22 cellular contexts compared by ENCODE assay signal in the genomic region with DNA sequence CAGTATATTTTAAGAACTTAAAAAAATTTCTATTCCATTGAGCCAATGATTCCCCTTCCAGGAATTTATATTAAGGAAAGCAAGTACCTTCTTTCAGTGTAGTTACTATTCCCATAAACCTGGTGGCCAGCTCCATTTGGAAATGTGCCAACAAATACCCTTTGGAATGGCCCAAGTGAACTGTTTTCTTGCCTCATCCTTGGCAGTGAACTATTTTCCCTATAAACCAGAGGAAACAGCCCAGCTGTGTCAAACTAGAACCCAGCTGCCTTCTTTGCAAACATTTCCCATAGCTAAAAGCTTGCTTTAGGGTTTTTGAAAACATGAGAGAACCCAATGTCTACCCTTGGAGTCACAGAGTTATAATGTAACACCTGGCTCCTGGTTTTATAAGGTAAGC.
DNase-seq lines count a peak whose midpoint lies in the region; ATAC-seq and TF ChIP-seq lines count a peak whose summit lies in the region.
"Had no signal": no experiment of that assay in that cellular context is flagged by ENCODE, and none has a peak within 500 bp of the region (broad histone marks: within the 10 kb centered on the region; RNA-seq: fewer than 3 reads in every experiment).

No MANE protein-coding gene starts in this region.

- H3K27me3 ChIP-seq in smooth muscle cell (ENCODE audit: low read depth): no peaks in the 10 kb centered on the region
- H3K27me3 ChIP-seq in brain microvascular endothelial cell (replicated peaks): no peaks in the 10 kb centered on the region
- H3K27me3 ChIP-seq: heart left ventricle, left lung, testis, vagina had no signal

- peak overlapping the region; percentile 24 for H2AFZ ChIP-seq in smooth muscle cell (ENCODE audit: low read depth)

- H3K79me2 ChIP-seq in smooth muscle cell (ENCODE audit: low read depth): no peaks in the 10 kb centered on the region

- no peaks in the 10 kb centered on the region for H3K4me1 ChIP-seq in smooth muscle cell (ENCODE audit: low read depth)
- H3K4me1 ChIP-seq: left lung, testis had no signal

- intact Hi-C loops in Right ventricle myocardium inferior (cut with DNase I): no loop called here
- intact Hi-C loops in cardiac septum (cut with DNase I): no loop called here

- DNase-seq in Right ventricle myocardium inferior (ENCODE audit: missing footprints) (no peak), cardiac septum (ENCODE audit: low spot score) (no peak), NCI-H146 treated with DMSO at 0.1 percent for 48 hours (lab: John Stamatoyannopoulos, UW; ENCODE audit: unreplicated experiment) (peak; percentile 39), fibroblast of pulmonary artery (ENCODE audit: low read depth) (peak; percentile 9), smooth muscle cell (lab: John Stamatoyannopoulos, UW; ENCODE audit: unreplicated experiment) (no peak), brain microvascular endothelial cell (no peak)
- no peak for DNase-seq in activated CD4-positive, CD25-positive, alpha-beta regulatory T cell (lab: John Stamatoyannopoulos, UW)
- DNase-seq: activated CD8-positive, alpha-beta T cell treated with anti-CD3 and anti-CD28 coated beads, Interleukin-2, amount 10 ng/mL, durations not matched to agents 7 days and 5 days; activated naive CD4-positive, alpha-beta T cell; caudate nucleus; CD4-positive, alpha-beta T cell; heart left ventricle; left lung; NCI-H2029 treated with DMSO at 0.1 percent for 48 hours; NCI-H524; stimulated activated naive B cell treated with anti-CD40 and anti-IgM and Interleukin-4, amounts not matched to agents 10 μg/mL and 1 μg/mL and 100 μg/mL, for 72 hours; T-helper 9 cell; testis had no signal

- no peaks in the 10 kb centered on the region for H3K9me3 ChIP-seq in smooth muscle cell (replicated peaks; ENCODE audit: low read depth)
- H3K9me3 ChIP-seq: heart left ventricle, left lung, testis, vagina had no signal

- H3K27ac ChIP-seq in smooth muscle cell (ENCODE audit: low read depth) (no peak overlapping the region), brain microvascular endothelial cell (no peak overlapping the region)
- H3K27ac ChIP-seq: heart left ventricle, KMS-11, left lung, testis, vagina had no signal

- H3F3A ChIP-seq in smooth muscle cell (ENCODE audit: low read depth): no peaks in the 10 kb centered on the region

- no peaks in the 10 kb centered on the region for H4K20me1 ChIP-seq in smooth muscle cell (ENCODE audit: low read depth)

- H3K9ac ChIP-seq in smooth muscle cell (ENCODE audit: low read depth): no peak overlapping the region
- H3K9ac ChIP-seq: KMS-11 had no signal

- ATAC-seq in Right ventricle myocardium inferior (peak; percentile 39), GM21723 (IDR thresholded peaks at IDR 0.05; ENCODE audit: unreplicated experiment) (no peak)
- ATAC-seq: activated CD4-positive, CD25-positive, alpha-beta regulatory T cell treated with anti-CD3 and anti-CD28 coated beads, Interleukin-2, amount 50 U/mL, for 24 hours; activated CD8-positive, alpha-beta T cell treated with anti-CD3 and anti-CD28 coated beads, Interleukin-2, amount 10 ng/mL, durations not matched to agents 7 days and 5 days; left lung; stimulated activated naive B cell treated with anti-CD40 and anti-IgM and Interleukin-4, amounts not matched to agents 10 μg/mL and 1 μg/mL and 100 μg/mL, for 72 hours had no signal

- no peak for TF ChIP-seq CTCF in fibroblast of pulmonary artery (IDR thresholded peaks at IDR 0.05; ENCODE audit: low read length, missing control alignments)
- no peak for TF ChIP-seq CTCF in smooth muscle cell (IDR thresholded peaks at IDR 0.05; ENCODE audit: borderline replicate concordance, insufficient read depth, poor library complexity, severe bottlenecking)
- no peak for TF ChIP-seq CTCF in brain microvascular endothelial cell (IDR thresholded peaks at IDR 0.05; ENCODE audit: low read depth, low read length, missing control alignments)

- H3K36me3 ChIP-seq in smooth muscle cell (ENCODE audit: low read depth): no peaks in the 10 kb centered on the region
- no peaks in the 10 kb centered on the region for H3K36me3 ChIP-seq in brain microvascular endothelial cell (replicated peaks)
- H3K36me3 ChIP-seq: heart left ventricle, left lung, vagina had no signal

- H3K4me2 ChIP-seq in smooth muscle cell: no peak overlapping the region
- H3K4me2 ChIP-seq: KMS-11 had no signal

- no peak overlapping the region for H3K4me3 ChIP-seq in fibroblast of pulmonary artery (replicated peaks; ENCODE audit: low read depth, low read length)
- H3K4me3 ChIP-seq in smooth muscle cell: no peak overlapping the region
- no peak overlapping the region for H3K4me3 ChIP-seq in brain microvascular endothelial cell (ENCODE audit: low read depth, low read length)
- H3K4me3 ChIP-seq: heart left ventricle, left lung, testis, vagina had no signal

- in situ Hi-C loops in brain microvascular endothelial cell (cut with HindIII; ENCODE audit: low pct_ligation_motif_present, low sequenced_read_pairs): no loop called here

Comparison
In these comparisons a context has a peak if more than half of its experiments do, and no peak if none do; other contexts are left out.
1. DNase-seq: peak in NCI-H146 treated with DMSO at 0.1 percent for 48 hours (single experiment) and fibroblast of pulmonary artery (single experiment); none in Right ventricle myocardium inferior (single experiment), cardiac septum (single experiment), smooth muscle cell (single experiment), brain microvascular endothelial cell (single experiment) and activated CD4-positive, CD25-positive, alpha-beta regulatory T cell (0 of 4).